In genomic region chr20:31663838-31664695, GRCh38 we compare ENCODE assay signal across 8 cellular contexts. TPM values are rescaled to one million over a fixed set of nuclear protein-coding genes. Genes with fewer than 3 reads are reported as not detected.
DNase-seq lines count a peak whose midpoint lies in the region; ATAC-seq and TF ChIP-seq lines count a peak whose summit lies in the region.

No MANE protein-coding gene starts in this region.

- H3K4me1 ChIP-seq in PC-3 (ENCODE audit: insufficient read depth, low read length) (peaks cover 38% of the 10 kb centered on the region), left ventricle myocardium inferior (peaks cover 76% of the 10 kb centered on the region)

- no peak overlapping the region for H2AFZ ChIP-seq in PC-3 (ENCODE audit: low read length)

- H3K9me2 ChIP-seq in PC-3 (replicated peaks; ENCODE audit: low read length), result no peaks in the 10 kb centered on the region

- peak; percentile 28 for DNase-seq in NCI-H1436 (lab: John Stamatoyannopoulos, UW)
- no peak for DNase-seq in NCI-H1436 treated with DMSO at 0.1 percent for 48 hours (lab: John Stamatoyannopoulos, UW)
- peak; percentile 32 for DNase-seq in PC-3
- DNase-seq in left ventricle myocardium inferior, result no peak
- no peak for DNase-seq in stimulated activated naive B cell treated with anti-CD40 and anti-IgM and Interleukin-4, amounts not matched to agents 10 μg/mL and 1 μg/mL and 100 μg/mL, for 72 hours
- DNase-seq in hepatic stellate cell (ENCODE audit: low spot score), result no peak

- no peaks in the 10 kb centered on the region for H3K27me3 ChIP-seq in PC-3 (ENCODE audit: low read length)
- no peaks in the 10 kb centered on the region for H3K27me3 ChIP-seq in left ventricle myocardium inferior (ENCODE audit: low read depth)

- H3K36me3 ChIP-seq in PC-3 (ENCODE audit: low read depth, low read length) (peaks cover 34% of the 10 kb centered on the region), left ventricle myocardium inferior (peaks cover 28% of the 10 kb centered on the region)

- H3K9me3 Mint-ChIP-seq in stimulated activated naive B cell treated with anti-CD40 and anti-IgM and Interleukin-4, amounts not matched to agents 10 μg/mL and 1 μg/mL and 100 μg/mL, for 72 hours, result no peaks in the 10 kb centered on the region

- H3K27me3 Mint-ChIP-seq in stimulated activated naive B cell treated with anti-CD40 and anti-IgM and Interleukin-4, amounts not matched to agents 10 μg/mL and 1 μg/mL and 100 μg/mL, for 72 hours, result no peaks in the 10 kb centered on the region

- H3K9ac ChIP-seq in PC-3 (ENCODE audit: low read length), result no peak overlapping the region

- no TSS peak for BruUV-seq in PC-3 (replicated peaks; lab: Mats Ljungman, UMichigan)

- POLR2A ChIA-PET in PC-3 (lab: Charles Lee; ENCODE audit: unreplicated experiment), result interaction anchor here (0.5 kb wide), 2 partner anchors 49 to 1779 kb away, joined by 3 to 4 read pairs; no protein-coding TSS in a partner anchor

- H4K20me1 ChIP-seq in PC-3 (ENCODE audit: low read length), result peaks cover 5% of the 10 kb centered on the region; the same call in 1 of the 2 replicates

- CTCF ChIA-PET in PC-3 (lab: Charles Lee), result interaction anchor here (0.6 to 1.3 kb wide), 3 partner anchors 27 to 59 kb away, joined by 3 to 5 read pairs (median 5); no protein-coding TSS in a partner anchor

- 0 out of 2 replicates have a peak overlapping the region, but pooled peaks have one; percentile 16 for H3K4me2 ChIP-seq in PC-3 (ENCODE audit: low read length)

- peaks cover 39% of the 10 kb centered on the region; the same call in 1 of the 2 replicates for H3K79me2 ChIP-seq in PC-3 (ENCODE audit: low read length)

- H3K4me3 ChIP-seq in PC-3 (ENCODE audit: low read length), result no peak overlapping the region
- H3K4me3 ChIP-seq in left ventricle myocardium inferior, result peak overlapping the region; percentile 14

- intact Hi-C loops in PC-3 (cut with micrococcal nuclease), result loop anchor here (5.0 kb wide), 1 partner anchor 38 kb away; no protein-coding TSS in a partner anchor
- intact Hi-C loops in left ventricle myocardium inferior (cut with micrococcal nuclease), result no loop called here

- TF ChIP-seq CTCF in PC-3 (conservative IDR thresholded peaks at IDR 0.05; ENCODE audit: low read depth, low read length) (no peak), left ventricle myocardium inferior (IDR thresholded peaks at IDR 0.05; ENCODE audit: borderline replicate concordance) (no peak)

- H3K4me3 Mint-ChIP-seq in stimulated activated naive B cell treated with anti-CD40 and anti-IgM and Interleukin-4, amounts not matched to agents 10 μg/mL and 1 μg/mL and 100 μg/mL, for 72 hours, result no peak overlapping the region

- peaks cover 52 to 82% of the 10 kb centered on the region in 2 donors for H3K4me1 Mint-ChIP-seq in stimulated activated naive B cell treated with anti-CD40 and anti-IgM and Interleukin-4, amounts not matched to agents 10 μg/mL and 1 μg/mL and 100 μg/mL, for 72 hours

- no peaks in the 10 kb centered on the region for H3F3A ChIP-seq in PC-3 (ENCODE audit: low read length, unreplicated experiment)

- ATAC-seq in PC-3, result peak; percentile 24
- ATAC-seq in stimulated activated naive B cell treated with anti-CD40 and anti-IgM and Interleukin-4, amounts not matched to agents 10 μg/mL and 1 μg/mL and 100 μg/mL, for 72 hours (replicated peaks), result no peak
- no peak for ATAC-seq in GM21737 (IDR thresholded peaks at IDR 0.05; ENCODE audit: unreplicated experiment)
- ATAC-seq in HG03378 (IDR thresholded peaks at IDR 0.05; ENCODE audit: unreplicated experiment), result no peak

- peak overlapping the region; percentile 67 for H3K27ac Mint-ChIP-seq in stimulated activated naive B cell treated with anti-CD40 and anti-IgM and Interleukin-4, amounts not matched to agents 10 μg/mL and 1 μg/mL and 100 μg/mL, for 72 hours

- H3K36me3 Mint-ChIP-seq in stimulated activated naive B cell treated with anti-CD40 and anti-IgM and Interleukin-4, amounts not matched to agents 10 μg/mL and 1 μg/mL and 100 μg/mL, for 72 hours, result peaks cover 63 to 74% of the 10 kb centered on the region in 2 donors

- H3K27ac ChIP-seq in PC-3 (ENCODE audit: low read length) (0 out of 2 replicates have a peak overlapping the region, but pooled peaks have one; percentile 2), left ventricle myocardium inferior (replicated peaks) (peak overlapping the region; percentile 95)

- no peaks in the 10 kb centered on the region for H3K9me3 ChIP-seq in PC-3 (ENCODE audit: low read length)
- H3K9me3 ChIP-seq in left ventricle myocardium inferior (replicated peaks), result no peaks in the 10 kb centered on the region

RNA-seq across cellular contexts. Expression of gene COX4I2, which starts 26.4 kb away (rescaled TPM):
- not detected in 2 replicates for total RNA-seq in PC-3 (2014; rRNA removed)
- total RNA-seq in left ventricle myocardium inferior, result 7.6 TPM

RNA-seq across cellular contexts. Expression of gene BCL2L1, which starts 58.6 kb away (rescaled TPM):
- total RNA-seq in PC-3 (2014; rRNA removed), result 260 and 277 TPM in 2 replicates
- total RNA-seq in left ventricle myocardium inferior, result 53.2 TPM

RNA-seq across cellular contexts. Expression of gene ID1, which starts 59.0 kb away (rescaled TPM):
- total RNA-seq in PC-3 (2014; rRNA removed) (774 and 872 TPM in 2 replicates), left ventricle myocardium inferior (91.5 TPM)

Comparison
In these comparisons a context has a peak if more than half of its experiments do, and no peak if none do; other contexts are left out.
1. DNase-seq: peak in NCI-H1436 (single experiment) and PC-3 (single experiment); none in NCI-H1436 treated with DMSO at 0.1 percent for 48 hours (single experiment), left ventricle myocardium inferior (single experiment), stimulated activated naive B cell treated with anti-CD40 and anti-IgM and Interleukin-4, amounts not matched to agents 10 μg/mL and 1 μg/mL and 100 μg/mL, for 72 hours (single experiment) and hepatic stellate cell (single experiment).